Comparison of ENCODE assay signal across 8 cellular contexts in genomic region chr15:44853304-44853950, GRCh38.
A peak's percentile ranks its signal among the peaks of the same experiment; 100 is the strongest.
DNase-seq lines count a peak whose midpoint lies in the region; ATAC-seq lines count a peak whose summit lies in the region.
"Not testable (repeated sequence)": the region's sequence is repeated elsewhere in the genome, so short reads cannot be mapped to it uniquely, and the experiment has no call there.

No MANE protein-coding gene starts in this region.

- not testable (repeated sequence) for H3K4me1 Mint-ChIP-seq in central memory CD8-positive, alpha-beta T cell

- not testable (repeated sequence) for H3K27me3 Mint-ChIP-seq in central memory CD8-positive, alpha-beta T cell

- not testable (repeated sequence) for H3K36me3 Mint-ChIP-seq in central memory CD8-positive, alpha-beta T cell (ENCODE audit: insufficient read depth)

- not testable (repeated sequence) for H3K27ac Mint-ChIP-seq in central memory CD8-positive, alpha-beta T cell (ENCODE audit: low read depth)

- peak; percentile 30 to 55 for DNase-seq in AML-193 (lab: John Stamatoyannopoulos, UW)
- peak; percentile 50 for DNase-seq in HK-2 (ENCODE audit: unreplicated experiment)
- peak; percentile 68 for DNase-seq in NCI-H82 (lab: John Stamatoyannopoulos, UW)
- DNase-seq in activated CD4-positive, alpha-beta T cell treated with anti-CD3 and anti-CD28 coated beads for 48 hours, result peak; percentile 82
- peak; percentile 44 to 48 for DNase-seq in central memory CD8-positive, alpha-beta T cell (ENCODE audit: low spot score in 2 of 2)
- peak; percentile 88 for DNase-seq in left lobe of liver (ENCODE audit: low spot score)
- DNase-seq in stimulated activated CD4-positive, alpha-beta T cell treated with anti-CD3 and anti-CD28 coated beads, Interleukin-4, amount 100 ng/mL, for 4 hours, result peak; percentile 51 to 62

- H3K4me3 Mint-ChIP-seq in central memory CD8-positive, alpha-beta T cell, result not testable (repeated sequence)

- ATAC-seq in GM18870 (IDR thresholded peaks at IDR 0.05; ENCODE audit: unreplicated experiment) (peak; percentile 64), left lobe of liver (peak; percentile 90)
- ATAC-seq in central memory CD8-positive, alpha-beta T cell (replicated peaks; ENCODE audit: extremely low read depth, poor library complexity, severe bottlenecking), result peak; percentile 68

- not testable (repeated sequence) for H3K9me3 Mint-ChIP-seq in central memory CD8-positive, alpha-beta T cell

Comparison
In these comparisons a context has a peak if more than half of its experiments do, and no peak if none do; other contexts are left out.
1. Peak in every context shown above with its lines: DNase-seq and ATAC-seq.